Comparison of ENCODE assay signal across 1 cellular context in genomic region chr6:27631614-27631925, GRCh38.
TF ChIP-seq lines count a peak whose summit lies in the region.

No MANE protein-coding gene starts in this region.

TF ChIP-seq in GM12878, 131 proteins besides CTCF, POLR2A, EP300 and RAD21 (continued from another document):
- TF ChIP-seq USF1 (IDR thresholded peaks at IDR 0.05; ENCODE audit: borderline replicate concordance, extremely low read length, insufficient read depth, low read depth, low read length) (no peak), TAF1 (IDR thresholded peaks at IDR 0.05; ENCODE audit: borderline replicate concordance, low read depth, low read length) (no peak)
